8 cellular contexts compared by ENCODE assay signal in genomic region chr2:190879474-190880373, GRCh38. TPM values are rescaled to one million over a fixed set of nuclear protein-coding genes. Genes with fewer than 3 reads are reported as not detected.
DNase-seq lines count a peak whose midpoint lies in the region; TF ChIP-seq lines count a peak whose summit lies in the region.

No MANE protein-coding gene starts in this region.

- H3K4me3 Mint-ChIP-seq in endodermal cell, result peak overlapping the region; percentile 77
- H3K4me3 Mint-ChIP-seq in type B pancreatic cell, result peak overlapping the region; percentile 97

- H3K27me3 ChIP-seq in endodermal cell (ENCODE audit: control insufficient read depth, insufficient read depth, low read length, poor library complexity, severe bottlenecking), result no peaks in the 10 kb centered on the region
- no peaks in the 10 kb centered on the region for H3K27me3 ChIP-seq in neuron (ENCODE audit: insufficient read depth, low read length)

- H3K4me1 Mint-ChIP-seq in endodermal cell (peaks cover 21% of the 10 kb centered on the region), type B pancreatic cell (ENCODE audit: unreplicated experiment) (peaks cover 21% of the 10 kb centered on the region)

- H2AFZ ChIP-seq in neuron (ENCODE audit: low read depth, low read length), result peak overlapping the region; percentile 75

- no peaks in the 10 kb centered on the region for H3K4me1 ChIP-seq in endodermal cell (ENCODE audit: control insufficient read depth, insufficient read depth, low read length)
- peaks cover 25% of the 10 kb centered on the region for H3K4me1 ChIP-seq in neuron (ENCODE audit: insufficient read depth, low read length)

- no peaks in the 10 kb centered on the region for H3K9me3 Mint-ChIP-seq in endodermal cell
- no peaks in the 10 kb centered on the region for H3K9me3 Mint-ChIP-seq in type B pancreatic cell

- H3K27ac Mint-ChIP-seq in endodermal cell (peak overlapping the region; percentile 96), type B pancreatic cell (peak overlapping the region; percentile 95)

- peak overlapping the region; percentile 71 for H3K9ac ChIP-seq in endodermal cell (ENCODE audit: extremely low read depth, low read length, poor library complexity, severe bottlenecking)

- no peak for TF ChIP-seq CTCF in endodermal cell (conservative IDR thresholded peaks at IDR 0.05)
- TF ChIP-seq CTCF in type B pancreatic cell (conservative IDR thresholded peaks at IDR 0.05), result no peak

- H3K9me3 ChIP-seq in endodermal cell (ENCODE audit: control insufficient read depth, low read length) (no peaks in the 10 kb centered on the region), neuron (ENCODE audit: low read length) (no peaks in the 10 kb centered on the region)

- DNase-seq in activated effector memory CD4-positive, alpha-beta T cell treated with anti-CD3 and anti-CD28 coated beads, Interleukin-2, amount 50 U/mL, for 16 hours, result peak; percentile 80
- DNase-seq in activated effector memory CD4-positive, alpha-beta T cell treated with Interleukin-2 at 50 U/mL for 16 hours, result no peak
- DNase-seq in activated CD4-positive, alpha-beta T cell treated with anti-CD3 and anti-CD28 coated beads for 4 hours, result peak; percentile 58 to 68
- DNase-seq in endodermal cell (no peak), type B pancreatic cell (ENCODE audit: extremely low spot score, unreplicated experiment) (no peak), NCI-H82 (lab: John Stamatoyannopoulos, UW) (no peak), NCI-H1417 treated with DMSO at 0.1 percent for 48 hours (lab: John Stamatoyannopoulos, UW) (no peak)

- peaks cover 6% of the 10 kb centered on the region for H3K36me3 ChIP-seq in endodermal cell (ENCODE audit: control insufficient read depth, insufficient read depth, low read length)
- no peaks in the 10 kb centered on the region for H3K36me3 ChIP-seq in neuron (ENCODE audit: insufficient read depth, low read length)

- H3K27ac ChIP-seq in endodermal cell (ENCODE audit: low read depth, low read length), result no peak overlapping the region

- 55 to 56% methylated on average over 11 to 28 of the region's 28 CpGs for WGBS in endodermal cell (ENCODE audit: insufficient coverage in 1 of 2, insufficient read length in 1 of 2), 2 experiments

- H3K36me3 Mint-ChIP-seq in endodermal cell (ENCODE audit: low read depth) (no peaks in the 10 kb centered on the region), type B pancreatic cell (peaks cover 6% of the 10 kb centered on the region)

- H3K27me3 Mint-ChIP-seq in endodermal cell (ENCODE audit: insufficient read depth) (no peaks in the 10 kb centered on the region), type B pancreatic cell (no peaks in the 10 kb centered on the region)

- H3K4me3 ChIP-seq in endodermal cell (ENCODE audit: low read length) (peak overlapping the region; percentile 84), neuron (ENCODE audit: low read length) (peak overlapping the region; percentile 97)

RNA-seq across cellular contexts. Expression of gene GLS, which starts 0.9 kb away (rescaled TPM):
- total RNA-seq in endodermal cell, result 10 to 100 TPM; 47.2 to 99.3 TPM
- 34.8 TPM for polyA plus RNA-seq in endodermal cell (2013, experiment 1 of 2)
- polyA plus RNA-seq in endodermal cell (2013, experiment 2 of 2), result 38.4 TPM
- total RNA-seq in type B pancreatic cell (ENCODE audit: low replicate concordance), result 160 and 211 TPM in 2 replicates

Comparison
In these comparisons a context has a peak if more than half of its experiments do, and no peak if none do; other contexts are left out.
1. DNase-seq: peak in activated effector memory CD4-positive, alpha-beta T cell treated with anti-CD3 and anti-CD28 coated beads, Interleukin-2, amount 50 U/mL, for 16 hours (single experiment) and activated CD4-positive, alpha-beta T cell treated with anti-CD3 and anti-CD28 coated beads for 4 hours (2 of 2); none in activated effector memory CD4-positive, alpha-beta T cell treated with Interleukin-2 at 50 U/mL for 16 hours (single experiment), endodermal cell (single experiment), type B pancreatic cell (single experiment), NCI-H82 (single experiment) and NCI-H1417 treated with DMSO at 0.1 percent for 48 hours (single experiment).